Comparison of ENCODE assay signal across 10 cellular contexts in the genomic region with DNA sequence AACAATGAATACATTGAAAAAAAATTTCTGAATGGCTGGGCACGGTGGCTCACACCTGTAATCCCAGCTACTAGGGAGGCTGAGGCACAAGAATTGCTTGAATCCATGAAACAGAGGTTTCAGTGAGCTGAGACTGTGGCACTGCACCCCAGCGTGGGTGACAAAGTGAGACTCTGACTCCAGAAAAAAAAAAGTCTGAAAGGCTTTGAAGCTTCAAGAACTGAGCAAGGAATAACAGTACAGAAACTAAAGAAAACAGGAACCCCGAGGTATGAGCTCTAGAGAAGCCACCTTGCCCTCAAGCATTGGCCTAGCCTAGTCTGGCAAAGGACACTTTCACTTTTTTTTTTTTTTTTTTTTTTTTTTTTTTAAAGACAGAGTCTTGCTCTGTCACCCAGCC. TPM values are rescaled to one million over a fixed set of nuclear protein-coding genes. Genes with fewer than 3 reads are reported as not detected.
A peak's percentile ranks its signal among the peaks of the same experiment; 100 is the strongest.
DNase-seq lines count a peak whose midpoint lies in the region; ATAC-seq and TF ChIP-seq lines count a peak whose summit lies in the region.
"Had no signal": no experiment of that assay in that cellular context is flagged by ENCODE, and none has a peak within 500 bp of the region (broad histone marks: within the 10 kb centered on the region; RNA-seq: fewer than 3 reads in every experiment).

No MANE protein-coding gene starts in this region.

- CTCF ChIA-PET in activated B cell treated with CpG ODN at 0.5 μM for 24 hours (lab: Charles Lee) = interaction anchor here (0.6 kb wide), 1 partner anchor 969 kb away, joined by 3 read pairs; no protein-coding TSS in a partner anchor

- no peak for TF ChIP-seq CTCF in activated B cell treated with CpG ODN at 0.5 μM for 24 hours (IDR thresholded peaks at IDR 0.05)
- no peak for TF ChIP-seq CTCF in psoas muscle (IDR thresholded peaks at IDR 0.05)

- H3K36me3 Mint-ChIP-seq in activated B cell treated with CpG ODN at 0.5 μM for 24 hours (ENCODE audit: low read depth) = peaks cover 6% of the 10 kb centered on the region

- no peaks in the 10 kb centered on the region for H3K27me3 ChIP-seq in psoas muscle (ENCODE audit: insufficient read depth in 3 of 3, low read length in 2 of 3)

- H3K9me3 ChIP-seq in psoas muscle = no peaks in the 10 kb centered on the region

- H3K4me1 ChIP-seq in psoas muscle = peaks cover 51% of the 10 kb centered on the region

- H3K9me3 Mint-ChIP-seq in activated B cell treated with CpG ODN at 0.5 μM for 24 hours = no peaks in the 10 kb centered on the region

- no peak for DNase-seq in activated B cell treated with CpG ODN at 0.5 μM for 24 hours
- DNase-seq in psoas muscle = no peak
- DNase-seq in SK-N-DZ (ENCODE audit: low spot score) = no peak
- no peak for DNase-seq in 8988T
- DNase-seq in HUDEP-2 (lab: John Stamatoyannopoulos, UW; ENCODE audit: unreplicated experiment in 76 of 76) = no peak
- DNase-seq: NCI-H774 had no signal

- peak overlapping the region; percentile 52 for H3K4me3 Mint-ChIP-seq in activated B cell treated with CpG ODN at 0.5 μM for 24 hours

- peaks cover 3 to 9% of the 10 kb centered on the region in 2 donors for H3K36me3 ChIP-seq in psoas muscle (ENCODE audit: insufficient read depth in 1 of 2, low read depth in 1 of 2)

- H3K27me3 Mint-ChIP-seq in activated B cell treated with CpG ODN at 0.5 μM for 24 hours = no peaks in the 10 kb centered on the region

- WGBS in psoas muscle, 3 donors = 78 to 91% (median 85%) methylated on average over 3 of the region's 3 CpGs

- peak overlapping the region; percentile 80 for H3K27ac ChIP-seq in psoas muscle
- H3K27ac ChIP-seq: HL-60 had no signal

- H3K4me3 ChIP-seq in psoas muscle = no peak overlapping the region

- H3K27ac Mint-ChIP-seq in activated B cell treated with CpG ODN at 0.5 μM for 24 hours = peak overlapping the region; percentile 76

- H3K4me1 Mint-ChIP-seq in activated B cell treated with CpG ODN at 0.5 μM for 24 hours = peaks cover 31% of the 10 kb centered on the region

- intact Hi-C loops in activated B cell treated with CpG ODN at 0.5 μM for 24 hours (cut with micrococcal nuclease) = loop anchor here (1.0 to 5.0 kb wide), 3 partner anchors 45 to 191 kb away; a partner anchor contains a TSS
- intact Hi-C loops in psoas muscle (cut with DNase I) = loop anchor here (5.0 kb wide), 3 partner anchors 39 to 61 kb away; a partner anchor contains a TSS

- ATAC-seq in GM18502 (IDR thresholded peaks at IDR 0.05; ENCODE audit: poor library complexity, unreplicated experiment) = peak; percentile 80
- peak; percentile 38 for ATAC-seq in HG02588 (IDR thresholded peaks at IDR 0.05; ENCODE audit: unreplicated experiment)
- ATAC-seq in activated B cell treated with CpG ODN at 0.5 μM for 24 hours (ENCODE audit: low read depth) = peak; percentile 97
- no peak for ATAC-seq in psoas muscle
- no peak for ATAC-seq in HG02970 (IDR thresholded peaks at IDR 0.05; ENCODE audit: low FRiP score, unreplicated experiment)

- POLR2A ChIA-PET in activated B cell treated with CpG ODN at 0.5 μM for 24 hours (lab: Charles Lee) = interaction anchor here (0.5 to 4.2 kb wide), 9 partner anchors 12 to 287 kb away, joined by 3 to 48 read pairs (median 5); a partner anchor contains a TSS

RNA-seq across cellular contexts. Expression of a gene that starts 45.0 kb away (rescaled TPM):
- total RNA-seq in activated B cell treated with CpG ODN at 0.5 μM for 24 hours = 8.1 TPM in 2 replicates
- total RNA-seq in psoas muscle = 10 to 100 TPM; 45.7 to 72.7 (median 55.7) TPM
- 10 to 100 TPM; 29.4 to 57.1 (median 42.9) TPM for polyA plus RNA-seq in psoas muscle
- polyA plus RNA-seq in SK-N-DZ (2014; cell fraction: cytosol; rRNA removed) = 7.8 and 9.3 TPM in 2 replicates
- 19.5 and 21.8 TPM in 2 replicates for polyA plus RNA-seq in SK-N-DZ (2014; cell fraction: nucleus; rRNA removed)

Comparison
In these comparisons a context has a peak if more than half of its experiments do, and no peak if none do; other contexts are left out.
1. ATAC-seq: peak in GM18502 (single experiment), HG02588 (single experiment) and activated B cell treated with CpG ODN at 0.5 μM for 24 hours (single experiment); none in psoas muscle (0 of 4) and HG02970 (single experiment).